25 cellular contexts compared by ENCODE assay signal in the genomic region with DNA sequence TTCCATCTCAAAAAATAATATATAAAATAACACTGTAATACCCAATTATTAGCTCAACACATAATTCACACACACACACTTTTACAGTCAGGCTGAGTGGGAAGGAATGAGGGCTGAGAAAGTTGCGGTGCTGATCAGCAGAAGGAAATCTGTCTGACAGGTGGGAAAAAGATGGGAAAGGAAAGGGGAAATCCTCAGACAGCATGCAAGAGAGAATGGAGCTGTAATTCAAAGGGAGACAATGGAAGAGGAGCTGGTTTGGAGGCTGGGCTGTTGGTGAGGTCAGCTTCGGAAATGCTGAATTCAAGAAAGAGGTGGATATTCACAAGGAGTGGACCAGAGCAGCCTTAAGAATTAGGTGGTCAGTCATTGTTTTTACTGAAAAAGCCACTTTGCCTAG.
"Had no signal": no experiment of that assay in that cellular context is flagged by ENCODE, and none has a peak within 500 bp of the region (broad histone marks: within the 10 kb centered on the region; RNA-seq: fewer than 3 reads in every experiment).

No MANE protein-coding gene starts in this region.

- H3K27ac ChIP-seq: adrenal gland, breast epithelium, vagina had no signal

- H3K27me3 ChIP-seq: adrenal gland, breast epithelium, left lung, vagina had no signal

- H3K4me3 ChIP-seq: adrenal gland, breast epithelium, coronary artery, left lung, vagina had no signal

- H3K36me3 Mint-ChIP-seq: activated naive CD8-positive, alpha-beta T cell; stimulated activated naive B cell treated with anti-CD40 and anti-IgM and Interleukin-4, amounts not matched to agents 10 μg/mL and 1 μg/mL and 100 μg/mL, for 72 hours had no signal

- H3K27me3 Mint-ChIP-seq: activated B cell treated with CpG ODN at 0.5 μM for 24 hours; activated CD4-positive, alpha-beta T cell treated with anti-CD3 and anti-CD28 coated beads for 36 hours; activated naive CD8-positive, alpha-beta T cell; stimulated activated naive B cell treated with anti-CD40 and anti-IgM and Interleukin-4, amounts not matched to agents 10 μg/mL and 1 μg/mL and 100 μg/mL, for 72 hours; type B pancreatic cell had no signal

- H3K9me3 ChIP-seq: adrenal gland, breast epithelium, left lung, vagina had no signal

- H3K4me3 Mint-ChIP-seq: activated B cell treated with CpG ODN at 0.5 μM for 24 hours; activated CD4-positive, alpha-beta T cell treated with anti-CD3 and anti-CD28 coated beads for 36 hours; activated naive CD8-positive, alpha-beta T cell; activated T-cell treated with anti-CD3 and anti-CD28 coated beads, Interleukin-2, amount 50 U/mL, for 4 hours; stimulated activated naive B cell treated with anti-CD40 and anti-IgM and Interleukin-4, amounts not matched to agents 10 μg/mL and 1 μg/mL and 100 μg/mL, for 72 hours; type B pancreatic cell had no signal

- ATAC-seq: activated CD4-positive, alpha-beta T cell treated with anti-CD3 and anti-CD28 coated beads for 36 hours; activated T-cell treated with anti-CD3 and anti-CD28 coated beads, Interleukin-2, amount 50 U/mL, for 4 hours; left lung; sciatic nerve; stimulated activated naive B cell treated with anti-CD40 and anti-IgM and Interleukin-4, amounts not matched to agents 10 μg/mL and 1 μg/mL and 100 μg/mL, for 72 hours had no signal

- H3K4me1 Mint-ChIP-seq: activated B cell treated with CpG ODN at 0.5 μM for 24 hours had no signal

- H3K36me3 ChIP-seq: adrenal gland, breast epithelium, vagina had no signal

- H3K4me1 ChIP-seq: adrenal gland, breast epithelium, vagina had no signal

- H3K9me3 Mint-ChIP-seq: activated B cell treated with CpG ODN at 0.5 μM for 24 hours; activated T-cell treated with anti-CD3 and anti-CD28 coated beads, Interleukin-2, amount 50 U/mL, for 4 hours; activated T-helper 2 cell treated with anti-CD3 and anti-CD28 coated beads, Interferon-gamma antibody, Interleukin-2, Interleukin-4, amounts not matched to agents 10 μg/mL and 5 μg/mL and 100 μg/mL, durations not matched to agents 14 hours and 24 hours and 36 hours; stimulated activated naive B cell treated with anti-CD40 and anti-IgM and Interleukin-4, amounts not matched to agents 10 μg/mL and 1 μg/mL and 100 μg/mL, for 72 hours; type B pancreatic cell had no signal

- H3K27ac Mint-ChIP-seq: activated B cell treated with CpG ODN at 0.5 μM for 24 hours; activated CD4-positive, alpha-beta T cell treated with anti-CD3 and anti-CD28 coated beads for 36 hours; stimulated activated naive B cell treated with anti-CD40 and anti-IgM and Interleukin-4, amounts not matched to agents 10 μg/mL and 1 μg/mL and 100 μg/mL, for 72 hours had no signal

- DNase-seq: activated B cell treated with CpG ODN at 0.5 μM for 24 hours; activated CD4-positive, alpha-beta T cell treated with anti-CD3 and anti-CD28 coated beads for 36 hours; activated CD4-positive, alpha-beta T cell treated with anti-CD3 and anti-CD28 coated beads, Interleukin-2, amount 50 U/mL, for 48 hours; activated CD8-positive, alpha-beta memory T cell treated with anti-CD3 and anti-CD28 coated beads, Interleukin-2, amount 50 U/mL, for 48 hours; activated naive CD4-positive, alpha-beta T cell; activated T-cell treated with anti-CD3 and anti-CD28 coated beads, Interleukin-2, amount 50 U/mL, for 4 hours; adrenal gland; cerebellar nuclear complex; erythroblast; foreskin fibroblast; left lung; occipital lobe; small intestine; stimulated activated CD4-positive, alpha-beta T cell treated with anti-CD3 and anti-CD28 coated beads, Interleukin-15, amount 100 ng/mL, for 24 hours; stimulated activated CD4-positive, alpha-beta T cell treated with anti-CD3 and anti-CD28 coated beads, Interleukin-2, amount 100 ng/mL, for 48 hours; stimulated activated CD8-positive, alpha-beta memory T cell treated with anti-CD3 and anti-CD28 coated beads, Interleukin-4, amount 100 ng/mL, for 48 hours; stimulated activated naive B cell treated with anti-CD40 and anti-IgM and Interleukin-4, amounts not matched to agents 10 μg/mL and 1 μg/mL and 100 μg/mL, for 72 hours; T-helper 1 cell had no signal
